Comparison of ENCODE assay signal across 27 cellular contexts in genomic region chr9:99998866-99999265, GRCh38.
"Had no signal": no experiment of that assay in that cellular context is flagged by ENCODE, and none has a peak within 500 bp of the region (broad histone marks: within the 10 kb centered on the region; RNA-seq: fewer than 3 reads in every experiment).

No MANE protein-coding gene starts in this region.

- H3K4me1 ChIP-seq: ascending aorta, breast epithelium, colonic mucosa, esophagus squamous epithelium, gastroesophageal sphincter had no signal

- DNase-seq: activated CD4-positive, alpha-beta memory T cell treated with anti-CD3 and anti-CD28 coated beads, Interleukin-2, amount 10 ng/mL, durations not matched to agents 7 days and 5 days; activated CD4-positive, alpha-beta T cell treated with anti-CD3 and anti-CD28 coated beads for 1 hour; activated CD4-positive, alpha-beta T cell treated with anti-CD3 and anti-CD28 coated beads for 4 hours; activated CD4-positive, alpha-beta T cell treated with anti-CD3 and anti-CD28 coated beads, Interleukin-2, amount 10 ng/mL, durations not matched to agents 7 days and 5 days; activated CD4-positive, alpha-beta T cell treated with anti-CD3 and anti-CD28 coated beads, Interleukin-2, amount 50 U/mL, for 4 hours; activated CD8-positive, alpha-beta memory T cell treated with anti-CD3 and anti-CD28 coated beads, Interleukin-2, amount 50 U/mL, for 48 hours; activated gamma-delta T cell; activated naive CD4-positive, alpha-beta T cell; activated naive CD4-positive, alpha-beta T cell treated with anti-CD3 and anti-CD28 coated beads, Interleukin-2, amount 10 ng/mL, durations not matched to agents 7 days and 5 days; activated naive CD8-positive, alpha-beta T cell treated with anti-CD3 and anti-CD28 coated beads, Interleukin-2, amount 10 ng/mL, durations not matched to agents 7 days and 5 days; activated T-cell treated with anti-CD3 and anti-CD28 coated beads for 4 hours; activated T-cell treated with anti-CD3 and anti-CD28 coated beads, Interleukin-2, amount 50 U/mL, for 24 hours; activated T-cell treated with anti-CD3 and anti-CD28 coated beads, Interleukin-2, amount 50 U/mL, for 72 hours; central memory CD4-positive, alpha-beta T cell; cerebellar nuclear complex; colonic mucosa; effector CD8-positive, alpha-beta T cell; esophagus squamous epithelium; foreskin melanocyte; T-helper 2 cell had no signal

- ATAC-seq: activated naive CD4-positive, alpha-beta T cell treated with anti-CD3 and anti-CD28 coated beads, Interleukin-2, amount 50 U/mL, for 72 hours; activated T-cell treated with anti-CD3 and anti-CD28 coated beads, Interleukin-2, amount 50 U/mL, for 72 hours; gastroesophageal sphincter had no signal

- H3K4me3 Mint-ChIP-seq: activated CD4-positive, alpha-beta memory T cell treated with anti-CD3 and anti-CD28 coated beads, Interleukin-2, amount 10 ng/mL, durations not matched to agents 7 days and 5 days; activated CD4-positive, alpha-beta T cell treated with anti-CD3 and anti-CD28 coated beads, Interleukin-2, amount 10 ng/mL, durations not matched to agents 7 days and 5 days; activated naive CD4-positive, alpha-beta T cell treated with anti-CD3 and anti-CD28 coated beads, Interleukin-2, amount 10 ng/mL, durations not matched to agents 7 days and 5 days; activated naive CD8-positive, alpha-beta T cell treated with anti-CD3 and anti-CD28 coated beads, Interleukin-2, amount 10 ng/mL, durations not matched to agents 7 days and 5 days; activated T-cell treated with anti-CD3 and anti-CD28 coated beads, Interleukin-2, amount 50 U/mL, for 24 hours; activated T-cell treated with anti-CD3 and anti-CD28 coated beads, Interleukin-2, amount 50 U/mL, for 72 hours; brain had no signal

- H3K36me3 ChIP-seq: breast epithelium, cardiac muscle cell, colonic mucosa had no signal

- H3K27me3 Mint-ChIP-seq: activated CD4-positive, alpha-beta memory T cell treated with anti-CD3 and anti-CD28 coated beads, Interleukin-2, amount 10 ng/mL, durations not matched to agents 7 days and 5 days; activated CD4-positive, alpha-beta T cell treated with anti-CD3 and anti-CD28 coated beads, Interleukin-2, amount 10 ng/mL, durations not matched to agents 7 days and 5 days; activated naive CD4-positive, alpha-beta T cell treated with anti-CD3 and anti-CD28 coated beads, Interleukin-2, amount 10 ng/mL, durations not matched to agents 7 days and 5 days; activated naive CD8-positive, alpha-beta T cell treated with anti-CD3 and anti-CD28 coated beads, Interleukin-2, amount 10 ng/mL, durations not matched to agents 7 days and 5 days; activated T-cell treated with anti-CD3 and anti-CD28 coated beads, Interleukin-2, amount 50 U/mL, for 24 hours; brain had no signal

- H3K4me1 Mint-ChIP-seq: activated CD4-positive, alpha-beta memory T cell treated with anti-CD3 and anti-CD28 coated beads, Interleukin-2, amount 10 ng/mL, durations not matched to agents 7 days and 5 days; activated CD4-positive, alpha-beta T cell treated with anti-CD3 and anti-CD28 coated beads, Interleukin-2, amount 10 ng/mL, durations not matched to agents 7 days and 5 days; activated naive CD4-positive, alpha-beta T cell treated with anti-CD3 and anti-CD28 coated beads, Interleukin-2, amount 10 ng/mL, durations not matched to agents 7 days and 5 days; activated naive CD8-positive, alpha-beta T cell treated with anti-CD3 and anti-CD28 coated beads, Interleukin-2, amount 10 ng/mL, durations not matched to agents 7 days and 5 days; brain had no signal

- H3K4me3 ChIP-seq: ascending aorta, breast epithelium, cardiac muscle cell, colonic mucosa, esophagus squamous epithelium, gastroesophageal sphincter had no signal

- H3K27ac ChIP-seq: ascending aorta, breast epithelium, cardiac muscle cell, colonic mucosa, epithelial cell of prostate, esophagus squamous epithelium, gastroesophageal sphincter had no signal

- H3K27me3 ChIP-seq: ascending aorta, breast epithelium, cardiac muscle cell, colonic mucosa, esophagus squamous epithelium, gastroesophageal sphincter had no signal

- H3K9me3 Mint-ChIP-seq: activated CD4-positive, alpha-beta memory T cell treated with anti-CD3 and anti-CD28 coated beads, Interleukin-2, amount 10 ng/mL, durations not matched to agents 7 days and 5 days had no signal

- H3K27ac Mint-ChIP-seq: activated CD4-positive, alpha-beta memory T cell treated with anti-CD3 and anti-CD28 coated beads, Interleukin-2, amount 10 ng/mL, durations not matched to agents 7 days and 5 days; activated CD4-positive, alpha-beta T cell treated with anti-CD3 and anti-CD28 coated beads, Interleukin-2, amount 10 ng/mL, durations not matched to agents 7 days and 5 days; activated naive CD4-positive, alpha-beta T cell treated with anti-CD3 and anti-CD28 coated beads, Interleukin-2, amount 10 ng/mL, durations not matched to agents 7 days and 5 days; activated naive CD8-positive, alpha-beta T cell treated with anti-CD3 and anti-CD28 coated beads, Interleukin-2, amount 10 ng/mL, durations not matched to agents 7 days and 5 days; activated T-cell treated with anti-CD3 and anti-CD28 coated beads, Interleukin-2, amount 50 U/mL, for 24 hours; activated T-cell treated with anti-CD3 and anti-CD28 coated beads, Interleukin-2, amount 50 U/mL, for 72 hours; brain had no signal
